ENCODE assay signal across 8 cellular contexts in genomic region chr3:157130138-157130880, GRCh38. TPM values are rescaled to one million over a fixed set of nuclear protein-coding genes. Genes with fewer than 3 reads are reported as not detected.
DNase-seq lines count a peak whose midpoint lies in the region; ATAC-seq and TF ChIP-seq lines count a peak whose summit lies in the region.

No MANE protein-coding gene starts in this region.

- H3K9me3 ChIP-seq in mucosa of stomach (ENCODE audit: control insufficient read depth, low read length) = no peaks in the 10 kb centered on the region

- H3K36me3 Mint-ChIP-seq in endothelial cell (ENCODE audit: low read depth, unreplicated experiment) = no peaks in the 10 kb centered on the region

- H3K27ac Mint-ChIP-seq in endothelial cell (ENCODE audit: unreplicated experiment) = peak overlapping the region; percentile 97

- peaks cover 69% of the 10 kb centered on the region for H3K4me1 ChIP-seq in mucosa of stomach (ENCODE audit: control insufficient read depth, insufficient read depth, low read length)

- DNase-seq in NCI-H2227 (lab: John Stamatoyannopoulos, UW; ENCODE audit: unreplicated experiment) (peak; percentile 65), endothelial cell (ENCODE audit: low spot score) (peak; percentile 79), OCI-M2 (lab: John Stamatoyannopoulos, UW; ENCODE audit: unreplicated experiment) (no peak)
- peak in 2 of 3 experiments; percentile 43 for DNase-seq in activated CD8-positive, alpha-beta memory T cell treated with anti-CD3 and anti-CD28 coated beads for 48 hours (ENCODE audit: low read depth in 2 of 3, low spot score in 2 of 3)
- DNase-seq in stimulated activated CD8-positive, alpha-beta memory T cell treated with anti-CD3 and anti-CD28 coated beads, Interleukin-7, amount 100 ng/mL, for 1 hour (ENCODE audit: low read depth in 2 of 2) = peak; percentile 29 to 48

- peak overlapping the region; percentile 27 for H3K4me3 Mint-ChIP-seq in endothelial cell (ENCODE audit: unreplicated experiment)

- H3K9ac ChIP-seq in mucosa of stomach (ENCODE audit: low read length) = peak overlapping the region; percentile 79

- TF ChIP-seq CTCF in GM12874 (IDR thresholded peaks at IDR 0.05; ENCODE audit: insufficient read depth, low read depth, low read length) (peak; percentile 48), endothelial cell (IDR thresholded peaks at IDR 0.05; ENCODE audit: unreplicated experiment) (peak; percentile 86)

- ATAC-seq in GM21515 (IDR thresholded peaks at IDR 0.05; ENCODE audit: unreplicated experiment) = no peak

- H3K4me1 Mint-ChIP-seq in endothelial cell (ENCODE audit: unreplicated experiment) = peaks cover 40% of the 10 kb centered on the region

- peaks cover 9% of the 10 kb centered on the region for H3K27me3 Mint-ChIP-seq in endothelial cell (ENCODE audit: unreplicated experiment)

- H3K4me3 ChIP-seq in mucosa of stomach (ENCODE audit: low read length) = no peak overlapping the region

- no peaks in the 10 kb centered on the region for H3K27me3 ChIP-seq in mucosa of stomach (ENCODE audit: control insufficient read depth, insufficient read depth, low read length)

- no peaks in the 10 kb centered on the region for H3K9me3 Mint-ChIP-seq in endothelial cell (ENCODE audit: unreplicated experiment)

- H3K36me3 ChIP-seq in mucosa of stomach (ENCODE audit: control insufficient read depth, insufficient read depth, low read length) = no peaks in the 10 kb centered on the region

RNA-seq across cellular contexts. Expression of gene CCNL1, which starts 29.6 kb away (rescaled TPM):
- total RNA-seq in endothelial cell (ENCODE audit: unreplicated experiment) = 132 TPM
